Comparison of ENCODE assay signal across 18 cellular contexts in the genomic region with DNA sequence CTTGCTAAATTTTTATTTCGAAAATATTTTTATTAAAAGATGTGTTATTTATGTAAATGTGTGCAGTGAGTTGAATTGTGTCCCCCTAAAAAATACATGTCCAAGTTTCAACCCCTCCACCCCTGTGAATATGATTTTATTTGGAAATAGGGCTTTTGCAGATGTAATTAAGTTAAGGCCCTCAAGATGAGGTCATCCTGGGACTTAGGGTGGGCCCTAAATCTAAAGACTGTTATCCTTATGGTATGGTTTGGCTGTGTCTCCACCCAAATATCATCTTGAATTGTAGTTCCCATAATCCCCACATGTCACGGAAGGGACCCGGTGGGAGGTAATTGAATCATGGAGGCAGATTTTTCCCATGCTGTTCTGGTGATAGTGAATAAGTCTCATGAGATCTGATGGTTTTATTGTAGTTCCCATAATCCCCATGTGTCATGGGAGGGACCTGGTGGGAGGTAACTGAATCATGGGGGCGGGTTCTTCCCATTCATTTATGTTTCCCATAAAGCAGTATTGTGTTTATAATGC. TPM values are rescaled to one million over a fixed set of nuclear protein-coding genes. Genes with fewer than 3 reads are reported as not detected.
DNase-seq lines count a peak whose midpoint lies in the region; ATAC-seq and TF ChIP-seq lines count a peak whose summit lies in the region.
"Had no signal": no experiment of that assay in that cellular context is flagged by ENCODE, and none has a peak within 500 bp of the region (broad histone marks: within the 10 kb centered on the region; RNA-seq: fewer than 3 reads in every experiment).

No MANE protein-coding gene starts in this region.

- no peaks in the 10 kb centered on the region for H3K9me3 Mint-ChIP-seq in activated CD8-positive, alpha-beta memory T cell treated with anti-CD3 and anti-CD28 coated beads, Interleukin-2, amount 10 ng/mL, durations not matched to agents 7 days and 5 days (ENCODE audit: low read depth)
- H3K9me3 Mint-ChIP-seq in IgD-negative memory B cell = no peaks in the 10 kb centered on the region
- no peaks in the 10 kb centered on the region for H3K9me3 Mint-ChIP-seq in brain
- H3K9me3 Mint-ChIP-seq: activated CD8-positive, alpha-beta T cell treated with anti-CD3 and anti-CD28 coated beads for 36 hours had no signal

- H3K9me3 ChIP-seq in smooth muscle cell (replicated peaks; ENCODE audit: low read depth) (no peaks in the 10 kb centered on the region), trophoblast cell (ENCODE audit: insufficient read depth, low read depth, low read length) (no peaks in the 10 kb centered on the region)
- H3K9me3 ChIP-seq: ascending aorta, colonic mucosa, gastroesophageal sphincter, lower lobe of right lung, tibial nerve had no signal

- no peak for ATAC-seq in activated CD8-positive, alpha-beta memory T cell treated with anti-CD3 and anti-CD28 coated beads, Interleukin-2, amount 10 ng/mL, durations not matched to agents 7 days and 5 days
- no peak for ATAC-seq in HG02571 (IDR thresholded peaks at IDR 0.05; ENCODE audit: unreplicated experiment)
- ATAC-seq: activated CD8-positive, alpha-beta T cell treated with anti-CD3 and anti-CD28 coated beads for 36 hours; gastroesophageal sphincter; lower lobe of right lung; sciatic nerve had no signal

- peaks cover 3% of the 10 kb centered on the region for H3K27me3 Mint-ChIP-seq in activated CD8-positive, alpha-beta memory T cell treated with anti-CD3 and anti-CD28 coated beads, Interleukin-2, amount 10 ng/mL, durations not matched to agents 7 days and 5 days
- H3K27me3 Mint-ChIP-seq in IgD-negative memory B cell = no peaks in the 10 kb centered on the region
- peaks cover 4% of the 10 kb centered on the region for H3K27me3 Mint-ChIP-seq in brain
- H3K27me3 Mint-ChIP-seq: activated CD8-positive, alpha-beta T cell treated with anti-CD3 and anti-CD28 coated beads for 36 hours had no signal

- H3K27ac ChIP-seq in smooth muscle cell (ENCODE audit: low read depth) (peak overlapping the region; percentile 91), trophoblast cell (ENCODE audit: low read depth, low read length) (no peak overlapping the region)

- H2AFZ ChIP-seq in smooth muscle cell (ENCODE audit: low read depth) = no peak overlapping the region
- H2AFZ ChIP-seq in trophoblast cell (ENCODE audit: insufficient read depth, low read length, poor library complexity) = no peak overlapping the region

- TF ChIP-seq CTCF in brain (conservative IDR thresholded peaks at IDR 0.05) = no peak
- no peak for TF ChIP-seq CTCF in smooth muscle cell (IDR thresholded peaks at IDR 0.05; ENCODE audit: borderline replicate concordance, insufficient read depth, poor library complexity, severe bottlenecking)

- H3K4me3 ChIP-seq in smooth muscle cell (no peak overlapping the region), trophoblast cell (ENCODE audit: low read depth, low read length) (no peak overlapping the region)
- H3K4me3 ChIP-seq: colonic mucosa had no signal

- H2BK5ac ChIP-seq in trophoblast cell (ENCODE audit: low read depth, low read length, poor library complexity) = no peak overlapping the region

- H4K8ac ChIP-seq in trophoblast cell (ENCODE audit: low read depth, low read length) = no peak overlapping the region

- peaks cover 24% of the 10 kb centered on the region for H4K20me1 ChIP-seq in smooth muscle cell (ENCODE audit: low read depth)

- H3K36me3 Mint-ChIP-seq in activated CD8-positive, alpha-beta memory T cell treated with anti-CD3 and anti-CD28 coated beads, Interleukin-2, amount 10 ng/mL, durations not matched to agents 7 days and 5 days = peaks cover 3% of the 10 kb centered on the region
- H3K36me3 Mint-ChIP-seq in IgD-negative memory B cell = no peaks in the 10 kb centered on the region
- no peaks in the 10 kb centered on the region for H3K36me3 Mint-ChIP-seq in brain

- peaks cover 19% of the 10 kb centered on the region for H3K4me1 Mint-ChIP-seq in activated CD8-positive, alpha-beta memory T cell treated with anti-CD3 and anti-CD28 coated beads, Interleukin-2, amount 10 ng/mL, durations not matched to agents 7 days and 5 days
- H3K4me1 Mint-ChIP-seq in IgD-negative memory B cell = peaks cover 8 to 12% (median 10%) of the 10 kb centered on the region in 3 donors
- H3K4me1 Mint-ChIP-seq in brain = peaks cover 15% of the 10 kb centered on the region

- no peak overlapping the region for H2BK12ac ChIP-seq in trophoblast cell (ENCODE audit: low read length)

- H3K79me1 ChIP-seq in trophoblast cell (ENCODE audit: low read length) = peaks cover 8% of the 10 kb centered on the region

- WGBS in smooth muscle cell (ENCODE audit: low lambda C conversion rate) = 89% methylated on average over 4 of the region's 4 CpGs
- WGBS in trophoblast cell (ENCODE audit: extremely low coverage, insufficient coverage, insufficient read length) = no CpG with 5 or more reads among the region's 4 CpGs

- peak overlapping the region; percentile 15 for H3K27ac Mint-ChIP-seq in activated CD8-positive, alpha-beta memory T cell treated with anti-CD3 and anti-CD28 coated beads, Interleukin-2, amount 10 ng/mL, durations not matched to agents 7 days and 5 days
- peak overlapping the region; percentile 14 to 83 (median 23) for H3K27ac Mint-ChIP-seq in IgD-negative memory B cell
- peak overlapping the region in 4 of 5 experiments; percentile 28 to 68 (median 46) for H3K27ac Mint-ChIP-seq in brain

- CTCF ChIA-PET in activated CD8-positive, alpha-beta memory T cell treated with anti-CD3 and anti-CD28 coated beads, Interleukin-2, amount 10 ng/mL, durations not matched to agents 7 days and 5 days (lab: Charles Lee) = interaction anchor here (1.0 kb wide), 1 partner anchor 38 kb away, joined by 3 read pairs; no protein-coding TSS in a partner anchor

- no peak overlapping the region for H3K4me3 Mint-ChIP-seq in activated CD8-positive, alpha-beta memory T cell treated with anti-CD3 and anti-CD28 coated beads, Interleukin-2, amount 10 ng/mL, durations not matched to agents 7 days and 5 days
- H3K4me3 Mint-ChIP-seq in IgD-negative memory B cell (peak overlapping the region in 1 of 4 donors; percentile 57), brain (peak overlapping the region; percentile 64 to 80 (median 74))
- H3K4me3 Mint-ChIP-seq: activated CD8-positive, alpha-beta T cell treated with anti-CD3 and anti-CD28 coated beads for 36 hours had no signal

- H3K36me3 ChIP-seq in smooth muscle cell (ENCODE audit: low read depth) = no peaks in the 10 kb centered on the region
- H3K36me3 ChIP-seq in trophoblast cell (ENCODE audit: control insufficient read depth in 1 of 2, insufficient read depth in 2 of 2, low read length in 2 of 2) = no peaks in the 10 kb centered on the region
- H3K36me3 ChIP-seq: ascending aorta, colonic mucosa, gastroesophageal sphincter, lower lobe of right lung, tibial nerve had no signal

- peak overlapping the region; percentile 81 for H3K4me2 ChIP-seq in smooth muscle cell
- no peak overlapping the region for H3K4me2 ChIP-seq in trophoblast cell (ENCODE audit: low read length)

- H3K27me3 ChIP-seq in smooth muscle cell (ENCODE audit: low read depth) (no peaks in the 10 kb centered on the region), trophoblast cell (ENCODE audit: insufficient read depth, low read length) (no peaks in the 10 kb centered on the region)
- H3K27me3 ChIP-seq: ascending aorta, colonic mucosa, gastroesophageal sphincter, tibial nerve had no signal

- H3K14ac ChIP-seq in trophoblast cell (ENCODE audit: low read length) = no peak overlapping the region

- DNase-seq in activated CD8-positive, alpha-beta memory T cell treated with anti-CD3 and anti-CD28 coated beads, Interleukin-2, amount 10 ng/mL, durations not matched to agents 7 days and 5 days = no peak
- DNase-seq in activated CD8-positive, alpha-beta memory T cell treated with anti-CD3 and anti-CD28 coated beads, Interleukin-2, amount 50 U/mL, for 48 hours = no peak
- DNase-seq in smooth muscle cell (lab: John Stamatoyannopoulos, UW; ENCODE audit: unreplicated experiment) (no peak), GM19240 (ENCODE audit: insufficient read length, low spot score) (no peak), trophoblast cell (no peak)
- DNase-seq: ACHN; activated CD8-positive, alpha-beta T cell treated with anti-CD3 and anti-CD28 coated beads for 36 hours; colonic mucosa; lower lobe of right lung; NCI-H226; stimulated activated CD4-positive, alpha-beta T cell treated with anti-CD3 and anti-CD28 coated beads, Interleukin-2, amount 100 ng/mL, for 24 hours had no signal

- no peak overlapping the region for H3K9ac ChIP-seq in smooth muscle cell (ENCODE audit: low read depth)
- H3K9ac ChIP-seq in trophoblast cell (ENCODE audit: low read length) = no peak overlapping the region

- no peak overlapping the region for H4K91ac ChIP-seq in trophoblast cell (ENCODE audit: low read depth, low read length)

- peaks cover 35% of the 10 kb centered on the region for H3K79me2 ChIP-seq in smooth muscle cell (ENCODE audit: low read depth)
- peaks cover 14% of the 10 kb centered on the region for H3K79me2 ChIP-seq in trophoblast cell (ENCODE audit: control insufficient read depth, insufficient read depth, low read length, poor library complexity)

- peaks cover 30% of the 10 kb centered on the region for H3K4me1 ChIP-seq in smooth muscle cell (ENCODE audit: low read depth)
- H3K4me1 ChIP-seq in trophoblast cell (ENCODE audit: control insufficient read depth in 1 of 2, insufficient read depth in 2 of 2, low read length in 2 of 2) = peaks cover 1 to 5% of the 10 kb centered on the region in 2 experiments

- H2AK5ac ChIP-seq in trophoblast cell (ENCODE audit: low read length) = no peak overlapping the region

- H2BK120ac ChIP-seq in trophoblast cell (ENCODE audit: insufficient read depth, low read length, poor library complexity) = no peak overlapping the region

- no peak overlapping the region for H3K23ac ChIP-seq in trophoblast cell (ENCODE audit: low read length)

- H4K12ac ChIP-seq in trophoblast cell (ENCODE audit: low read depth, low read length) = no peak overlapping the region

- H3F3A ChIP-seq in smooth muscle cell (ENCODE audit: low read depth) = peaks cover 6% of the 10 kb centered on the region

- no peak overlapping the region for H3K18ac ChIP-seq in trophoblast cell (ENCODE audit: low read length)

- no peak overlapping the region for H3K4ac ChIP-seq in trophoblast cell (ENCODE audit: low read depth, low read length)

RNA-seq across cellular contexts. Expression of gene TMED7, which starts 1.5 kb away (rescaled TPM):
- total RNA-seq in activated CD8-positive, alpha-beta memory T cell treated with anti-CD3 and anti-CD28 coated beads, Interleukin-2, amount 10 ng/mL, durations not matched to agents 7 days and 5 days = 10 to 100 TPM; 41.8 to 44.3 TPM
- polyA plus RNA-seq in IgD-negative memory B cell = 26.0 TPM
- polyA plus RNA-seq in brain (ENCODE audit: insufficient read depth, low read depth, low replicate concordance) = 14.8 TPM
- 236 and 293 TPM in 2 replicates for total RNA-seq in smooth muscle cell
- polyA plus RNA-seq in smooth muscle cell = 71.5 and 91.5 TPM in 2 replicates
- polyA plus RNA-seq in trophoblast cell (2013) = 66.0 and 66.5 TPM in 2 replicates

RNA-seq across cellular contexts. Expression of gene TICAM2, which starts 25.1 kb away (rescaled TPM):
- total RNA-seq in activated CD8-positive, alpha-beta memory T cell treated with anti-CD3 and anti-CD28 coated beads, Interleukin-2, amount 10 ng/mL, durations not matched to agents 7 days and 5 days = 1 to 10 TPM; 1.6 to 1.8 TPM
- polyA plus RNA-seq in IgD-negative memory B cell (4.4 TPM), brain (ENCODE audit: insufficient read depth, low read depth, low replicate concordance) (not detected), smooth muscle cell (8.3 and 11.5 TPM in 2 replicates)
- total RNA-seq in smooth muscle cell = 13.3 and 17.7 TPM in 2 replicates
- 0.33 and 0.44 TPM in 2 replicates for polyA plus RNA-seq in trophoblast cell (2013)
